Comparison of ENCODE assay signal across 1 cellular context in the genomic region with DNA sequence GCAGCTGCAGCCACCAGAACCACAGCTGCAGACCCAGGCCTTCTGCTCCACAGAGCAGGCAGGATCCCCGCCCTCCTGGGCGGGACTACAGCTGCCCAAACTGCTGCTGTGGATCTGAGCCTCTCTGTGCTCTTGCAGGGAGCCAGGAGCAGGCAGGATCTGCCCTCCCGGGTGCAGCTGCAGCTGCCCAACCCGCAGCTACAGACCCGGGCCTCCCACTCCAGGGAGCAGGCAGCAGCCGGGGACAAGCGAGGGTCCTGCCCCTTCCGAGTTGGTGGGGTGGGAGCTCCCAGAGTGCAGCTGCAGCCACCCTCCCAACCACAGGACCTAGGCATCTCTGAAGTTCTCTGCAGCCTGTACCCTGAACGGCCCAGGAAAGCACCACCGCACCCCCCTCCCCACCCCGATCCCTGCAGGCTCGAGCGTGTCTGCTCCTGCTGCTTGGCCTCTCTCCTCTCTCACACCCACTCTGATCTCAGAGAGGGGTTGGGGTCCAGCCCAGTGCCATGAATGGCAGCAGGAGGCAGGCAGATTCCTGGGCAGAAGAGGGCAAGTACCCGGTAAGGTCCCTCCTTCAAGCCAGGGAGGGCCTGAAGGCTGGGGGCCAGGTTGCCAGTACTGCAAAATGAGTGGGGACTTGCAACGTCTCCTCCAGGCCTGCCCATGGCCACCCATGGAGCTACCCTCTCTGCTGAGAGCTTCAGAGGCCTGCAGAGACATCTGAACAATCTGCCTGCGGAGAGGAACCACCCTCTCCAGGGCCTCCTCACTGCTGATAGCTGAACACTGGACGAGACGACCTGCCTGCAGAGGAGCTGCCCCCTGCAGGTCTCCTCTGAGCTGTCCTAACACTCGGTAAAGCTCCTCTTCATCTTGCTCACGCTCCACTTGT.
A peak's percentile ranks its signal among the peaks of the same experiment; 100 is the strongest.
TF ChIP-seq lines count a peak whose summit lies in the region.

No MANE protein-coding gene starts in this region.

TF ChIP-seq in K562, 482 proteins besides CTCF, POLR2A, EP300 and RAD21 (continued from another document and continues in another):
- TF ChIP-seq, protein P1, sequence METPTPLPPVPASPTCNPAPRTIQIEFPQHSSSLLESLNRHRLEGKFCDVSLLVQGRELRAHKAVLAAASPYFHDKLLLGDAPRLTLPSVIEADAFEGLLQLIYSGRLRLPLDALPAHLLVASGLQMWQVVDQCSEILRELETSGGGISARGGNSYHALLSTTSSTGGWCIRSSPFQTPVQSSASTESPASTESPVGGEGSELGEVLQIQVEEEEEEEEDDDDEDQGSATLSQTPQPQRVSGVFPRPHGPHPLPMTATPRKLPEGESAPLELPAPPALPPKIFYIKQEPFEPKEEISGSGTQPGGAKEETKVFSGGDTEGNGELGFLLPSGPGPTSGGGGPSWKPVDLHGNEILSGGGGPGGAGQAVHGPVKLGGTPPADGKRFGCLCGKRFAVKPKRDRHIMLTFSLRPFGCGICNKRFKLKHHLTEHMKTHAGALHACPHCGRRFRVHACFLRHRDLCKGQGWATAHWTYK (CRISPR knock-in tag; IDR thresholded peaks at IDR 0.05), result peak; percentile 20; the same call in 1 of the 2 replicates
- peak; percentile 44; the same call in 1 of the 2 replicates for TF ChIP-seq RB1 (IDR thresholded peaks at IDR 0.05; ENCODE audit: low read depth)
- TF ChIP-seq, protein P2, sequence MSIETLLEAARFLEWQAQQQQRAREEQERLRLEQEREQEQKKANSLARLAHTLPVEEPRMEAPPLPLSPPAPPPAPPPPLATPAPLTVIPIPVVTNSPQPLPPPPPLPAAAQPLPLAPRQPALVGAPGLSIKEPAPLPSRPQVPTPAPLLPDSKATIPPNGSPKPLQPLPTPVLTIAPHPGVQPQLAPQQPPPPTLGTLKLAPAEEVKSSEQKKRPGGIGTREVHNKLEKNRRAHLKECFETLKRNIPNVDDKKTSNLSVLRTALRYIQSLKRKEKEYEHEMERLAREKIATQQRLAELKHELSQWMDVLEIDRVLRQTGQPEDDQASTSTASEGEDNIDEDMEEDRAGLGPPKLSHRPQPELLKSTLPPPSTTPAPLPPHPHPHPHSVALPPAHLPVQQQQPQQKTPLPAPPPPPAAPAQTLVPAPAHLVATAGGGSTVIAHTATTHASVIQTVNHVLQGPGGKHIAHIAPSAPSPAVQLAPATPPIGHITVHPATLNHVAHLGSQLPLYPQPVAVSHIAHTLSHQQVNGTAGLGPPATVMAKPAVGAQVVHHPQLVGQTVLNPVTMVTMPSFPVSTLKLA (conservative IDR thresholded peaks at IDR 0.05), result no peak
- no peak for TF ChIP-seq ZNF57 (CRISPR knock-in tag; IDR thresholded peaks at IDR 0.05)
- TF ChIP-seq, protein P3, sequence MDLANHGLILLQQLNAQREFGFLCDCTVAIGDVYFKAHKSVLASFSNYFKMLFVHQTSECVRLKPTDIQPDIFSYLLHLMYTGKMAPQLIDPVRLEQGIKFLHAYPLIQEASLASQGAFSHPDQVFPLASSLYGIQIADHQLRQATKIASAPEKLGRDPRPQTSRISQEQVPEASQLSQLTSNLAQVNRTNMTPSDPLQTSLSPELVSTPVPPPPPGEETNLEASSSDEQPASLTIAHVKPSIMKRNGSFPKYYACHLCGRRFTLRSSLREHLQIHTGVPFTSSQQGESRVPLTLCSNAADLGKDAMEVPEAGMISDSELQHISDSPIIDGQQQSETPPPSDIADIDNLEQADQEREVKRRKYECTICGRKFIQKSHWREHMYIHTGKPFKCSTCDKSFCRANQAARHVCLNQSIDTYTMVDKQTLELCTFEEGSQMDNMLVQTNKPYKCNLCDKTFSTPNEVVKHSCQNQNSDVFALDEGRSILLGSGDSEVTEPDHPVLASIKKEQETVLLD (IDR thresholded peaks at IDR 0.05), result no peak
- no peak for TF ChIP-seq ILF3 (IDR thresholded peaks at IDR 0.05; ENCODE audit: borderline replicate concordance)
- no peak for TF ChIP-seq PURB (CRISPR knock-in tag; IDR thresholded peaks at IDR 0.05; ENCODE audit: low read depth)
- TF ChIP-seq, protein P4, sequence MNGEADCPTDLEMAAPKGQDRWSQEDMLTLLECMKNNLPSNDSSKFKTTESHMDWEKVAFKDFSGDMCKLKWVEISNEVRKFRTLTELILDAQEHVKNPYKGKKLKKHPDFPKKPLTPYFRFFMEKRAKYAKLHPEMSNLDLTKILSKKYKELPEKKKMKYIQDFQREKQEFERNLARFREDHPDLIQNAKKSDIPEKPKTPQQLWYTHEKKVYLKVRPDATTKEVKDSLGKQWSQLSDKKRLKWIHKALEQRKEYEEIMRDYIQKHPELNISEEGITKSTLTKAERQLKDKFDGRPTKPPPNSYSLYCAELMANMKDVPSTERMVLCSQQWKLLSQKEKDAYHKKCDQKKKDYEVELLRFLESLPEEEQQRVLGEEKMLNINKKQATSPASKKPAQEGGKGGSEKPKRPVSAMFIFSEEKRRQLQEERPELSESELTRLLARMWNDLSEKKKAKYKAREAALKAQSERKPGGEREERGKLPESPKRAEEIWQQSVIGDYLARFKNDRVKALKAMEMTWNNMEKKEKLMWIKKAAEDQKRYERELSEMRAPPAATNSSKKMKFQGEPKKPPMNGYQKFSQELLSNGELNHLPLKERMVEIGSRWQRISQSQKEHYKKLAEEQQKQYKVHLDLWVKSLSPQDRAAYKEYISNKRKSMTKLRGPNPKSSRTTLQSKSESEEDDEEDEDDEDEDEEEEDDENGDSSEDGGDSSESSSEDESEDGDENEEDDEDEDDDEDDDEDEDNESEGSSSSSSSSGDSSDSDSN (IDR thresholded peaks at IDR 0.05; ENCODE audit: borderline replicate concordance in 1 of 2, low read depth in 2 of 2, low read length in 2 of 2), result no peak
- TF ChIP-seq, protein P5, sequence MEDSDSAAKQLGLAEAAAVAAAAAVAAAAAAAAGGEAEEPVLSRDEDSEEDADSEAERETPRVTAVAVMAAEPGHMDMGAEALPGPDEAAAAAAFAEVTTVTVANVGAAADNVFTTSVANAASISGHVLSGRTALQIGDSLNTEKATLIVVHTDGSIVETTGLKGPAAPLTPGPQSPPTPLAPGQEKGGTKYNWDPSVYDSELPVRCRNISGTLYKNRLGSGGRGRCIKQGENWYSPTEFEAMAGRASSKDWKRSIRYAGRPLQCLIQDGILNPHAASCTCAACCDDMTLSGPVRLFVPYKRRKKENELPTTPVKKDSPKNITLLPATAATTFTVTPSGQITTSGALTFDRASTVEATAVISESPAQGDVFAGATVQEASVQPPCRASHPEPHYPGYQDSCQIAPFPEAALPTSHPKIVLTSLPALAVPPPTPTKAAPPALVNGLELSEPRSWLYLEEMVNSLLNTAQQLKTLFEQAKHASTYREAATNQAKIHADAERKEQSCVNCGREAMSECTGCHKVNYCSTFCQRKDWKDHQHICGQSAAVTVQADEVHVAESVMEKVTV (CRISPR knock-in tag; IDR thresholded peaks at IDR 0.05), result no peak
- TF ChIP-seq, protein P6, sequence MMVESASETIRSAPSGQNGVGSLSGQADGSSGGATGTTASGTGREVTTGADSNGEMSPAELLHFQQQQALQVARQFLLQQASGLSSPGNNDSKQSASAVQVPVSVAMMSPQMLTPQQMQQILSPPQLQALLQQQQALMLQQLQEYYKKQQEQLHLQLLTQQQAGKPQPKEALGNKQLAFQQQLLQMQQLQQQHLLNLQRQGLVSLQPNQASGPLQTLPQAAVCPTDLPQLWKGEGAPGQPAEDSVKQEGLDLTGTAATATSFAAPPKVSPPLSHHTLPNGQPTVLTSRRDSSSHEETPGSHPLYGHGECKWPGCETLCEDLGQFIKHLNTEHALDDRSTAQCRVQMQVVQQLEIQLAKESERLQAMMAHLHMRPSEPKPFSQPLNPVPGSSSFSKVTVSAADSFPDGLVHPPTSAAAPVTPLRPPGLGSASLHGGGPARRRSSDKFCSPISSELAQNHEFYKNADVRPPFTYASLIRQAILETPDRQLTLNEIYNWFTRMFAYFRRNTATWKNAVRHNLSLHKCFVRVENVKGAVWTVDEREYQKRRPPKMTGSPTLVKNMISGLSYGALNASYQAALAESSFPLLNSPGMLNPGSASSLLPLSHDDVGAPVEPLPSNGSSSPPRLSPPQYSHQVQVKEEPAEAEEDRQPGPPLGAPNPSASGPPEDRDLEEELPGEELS (CRISPR knock-in tag; IDR thresholded peaks at IDR 0.05; ENCODE audit: borderline replicate concordance), result no peak
- TF ChIP-seq GATA2 (CRISPR knock-in tag; IDR thresholded peaks at IDR 0.05), result no peak
- no peak for TF ChIP-seq ZNF354B (CRISPR knock-in tag; IDR thresholded peaks at IDR 0.05)
- TF ChIP-seq, protein P7, sequence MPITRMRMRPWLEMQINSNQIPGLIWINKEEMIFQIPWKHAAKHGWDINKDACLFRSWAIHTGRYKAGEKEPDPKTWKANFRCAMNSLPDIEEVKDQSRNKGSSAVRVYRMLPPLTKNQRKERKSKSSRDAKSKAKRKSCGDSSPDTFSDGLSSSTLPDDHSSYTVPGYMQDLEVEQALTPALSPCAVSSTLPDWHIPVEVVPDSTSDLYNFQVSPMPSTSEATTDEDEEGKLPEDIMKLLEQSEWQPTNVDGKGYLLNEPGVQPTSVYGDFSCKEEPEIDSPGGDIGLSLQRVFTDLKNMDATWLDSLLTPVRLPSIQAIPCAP (CRISPR knock-in tag; IDR thresholded peaks at IDR 0.05; ENCODE audit: borderline replicate concordance), result no peak
- TF ChIP-seq SIN3A (IDR thresholded peaks at IDR 0.05; ENCODE audit: borderline replicate concordance in 2 of 2, control insufficient read depth in 1 of 2, low read depth in 2 of 2, low read length in 2 of 2), result no peak
- no peak for TF ChIP-seq EHMT2 (IDR thresholded peaks at IDR 0.05)
- TF ChIP-seq, protein P8, sequence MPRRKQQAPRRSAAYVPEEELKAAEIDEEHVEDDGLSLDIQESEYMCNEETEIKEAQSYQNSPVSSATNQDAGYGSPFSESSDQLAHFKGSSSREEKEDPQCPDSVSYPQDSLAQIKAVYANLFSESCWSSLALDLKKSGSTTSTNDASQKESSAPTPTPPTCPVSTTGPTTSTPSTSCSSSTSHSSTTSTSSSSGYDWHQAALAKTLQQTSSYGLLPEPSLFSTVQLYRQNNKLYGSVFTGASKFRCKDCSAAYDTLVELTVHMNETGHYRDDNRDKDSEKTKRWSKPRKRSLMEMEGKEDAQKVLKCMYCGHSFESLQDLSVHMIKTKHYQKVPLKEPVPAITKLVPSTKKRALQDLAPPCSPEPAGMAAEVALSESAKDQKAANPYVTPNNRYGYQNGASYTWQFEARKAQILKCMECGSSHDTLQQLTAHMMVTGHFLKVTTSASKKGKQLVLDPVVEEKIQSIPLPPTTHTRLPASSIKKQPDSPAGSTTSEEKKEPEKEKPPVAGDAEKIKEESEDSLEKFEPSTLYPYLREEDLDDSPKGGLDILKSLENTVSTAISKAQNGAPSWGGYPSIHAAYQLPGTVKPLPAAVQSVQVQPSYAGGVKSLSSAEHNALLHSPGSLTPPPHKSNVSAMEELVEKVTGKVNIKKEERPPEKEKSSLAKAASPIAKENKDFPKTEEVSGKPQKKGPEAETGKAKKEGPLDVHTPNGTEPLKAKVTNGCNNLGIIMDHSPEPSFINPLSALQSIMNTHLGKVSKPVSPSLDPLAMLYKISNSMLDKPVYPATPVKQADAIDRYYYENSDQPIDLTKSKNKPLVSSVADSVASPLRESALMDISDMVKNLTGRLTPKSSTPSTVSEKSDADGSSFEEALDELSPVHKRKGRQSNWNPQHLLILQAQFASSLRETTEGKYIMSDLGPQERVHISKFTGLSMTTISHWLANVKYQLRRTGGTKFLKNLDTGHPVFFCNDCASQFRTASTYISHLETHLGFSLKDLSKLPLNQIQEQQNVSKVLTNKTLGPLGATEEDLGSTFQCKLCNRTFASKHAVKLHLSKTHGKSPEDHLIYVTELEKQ (CRISPR knock-in tag; IDR thresholded peaks at IDR 0.05), result no peak
- TF ChIP-seq, protein P9, sequence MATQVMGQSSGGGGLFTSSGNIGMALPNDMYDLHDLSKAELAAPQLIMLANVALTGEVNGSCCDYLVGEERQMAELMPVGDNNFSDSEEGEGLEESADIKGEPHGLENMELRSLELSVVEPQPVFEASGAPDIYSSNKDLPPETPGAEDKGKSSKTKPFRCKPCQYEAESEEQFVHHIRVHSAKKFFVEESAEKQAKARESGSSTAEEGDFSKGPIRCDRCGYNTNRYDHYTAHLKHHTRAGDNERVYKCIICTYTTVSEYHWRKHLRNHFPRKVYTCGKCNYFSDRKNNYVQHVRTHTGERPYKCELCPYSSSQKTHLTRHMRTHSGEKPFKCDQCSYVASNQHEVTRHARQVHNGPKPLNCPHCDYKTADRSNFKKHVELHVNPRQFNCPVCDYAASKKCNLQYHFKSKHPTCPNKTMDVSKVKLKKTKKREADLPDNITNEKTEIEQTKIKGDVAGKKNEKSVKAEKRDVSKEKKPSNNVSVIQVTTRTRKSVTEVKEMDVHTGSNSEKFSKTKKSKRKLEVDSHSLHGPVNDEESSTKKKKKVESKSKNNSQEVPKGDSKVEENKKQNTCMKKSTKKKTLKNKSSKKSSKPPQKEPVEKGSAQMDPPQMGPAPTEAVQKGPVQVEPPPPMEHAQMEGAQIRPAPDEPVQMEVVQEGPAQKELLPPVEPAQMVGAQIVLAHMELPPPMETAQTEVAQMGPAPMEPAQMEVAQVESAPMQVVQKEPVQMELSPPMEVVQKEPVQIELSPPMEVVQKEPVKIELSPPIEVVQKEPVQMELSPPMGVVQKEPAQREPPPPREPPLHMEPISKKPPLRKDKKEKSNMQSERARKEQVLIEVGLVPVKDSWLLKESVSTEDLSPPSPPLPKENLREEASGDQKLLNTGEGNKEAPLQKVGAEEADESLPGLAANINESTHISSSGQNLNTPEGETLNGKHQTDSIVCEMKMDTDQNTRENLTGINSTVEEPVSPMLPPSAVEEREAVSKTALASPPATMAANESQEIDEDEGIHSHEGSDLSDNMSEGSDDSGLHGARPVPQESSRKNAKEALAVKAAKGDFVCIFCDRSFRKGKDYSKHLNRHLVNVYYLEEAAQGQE (CRISPR knock-in tag; IDR thresholded peaks at IDR 0.05; ENCODE audit: low read depth), result no peak
- TF ChIP-seq SOX6 (IDR thresholded peaks at IDR 0.05), result peak; percentile 17; the same call in 1 of the 2 replicates
- no peak for TF ChIP-seq ZNF507 (tag; conservative IDR thresholded peaks at IDR 0.05)
- TF ChIP-seq ZNF561 (CRISPR knock-in tag; conservative IDR thresholded peaks at IDR 0.05), result no peak
- TF ChIP-seq ZNF79 (CRISPR knock-in tag; IDR thresholded peaks at IDR 0.05; ENCODE audit: low read depth), result no peak
- TF ChIP-seq JUND (IDR thresholded peaks at IDR 0.05; ENCODE audit: borderline replicate concordance, low read depth, low read length), result 0 out of 2 replicates have a peak, but pooled peaks have one; percentile 12
- TF ChIP-seq JUND (tag; IDR thresholded peaks at IDR 0.05; ENCODE audit: borderline replicate concordance, low read depth, low read length), result no peak; the same call in 2 of the 3 replicates
- TF ChIP-seq GTF2F1 (IDR thresholded peaks at IDR 0.05; ENCODE audit: low read depth, low read length), result no peak
- TF ChIP-seq SLC30A9 (CRISPR knock-in tag; IDR thresholded peaks at IDR 0.05), result no peak
- TF ChIP-seq ZNF311 (CRISPR knock-in tag; IDR thresholded peaks at IDR 0.05), result no peak
- no peak for TF ChIP-seq NR1H2 (CRISPR knock-in tag; IDR thresholded peaks at IDR 0.05)
- no peak for TF ChIP-seq HNRNPUL1 (IDR thresholded peaks at IDR 0.05; ENCODE audit: low read length)
- no peak for TF ChIP-seq SMAD1 (IDR thresholded peaks at IDR 0.05; ENCODE audit: low read depth, low read length, partially characterized antibody)
